1 cellular context compared by ENCODE assay signal in genomic region chr10:104925232-104925851, GRCh38.
TF ChIP-seq lines count a peak whose summit lies in the region.

No MANE protein-coding gene starts in this region.

TF ChIP-seq in H1, 55 proteins besides CTCF, POLR2A, EP300 and RAD21 (continued from another document):
- TF ChIP-seq ATF2 (IDR thresholded peaks at IDR 0.05; ENCODE audit: low read length): no peak
- TF ChIP-seq NRF1 (IDR thresholded peaks at IDR 0.05; ENCODE audit: low read depth, low read length): no peak
- TF ChIP-seq SRF (IDR thresholded peaks at IDR 0.05; ENCODE audit: low read depth, low read length): no peak
- TF ChIP-seq CHD1 (IDR thresholded peaks at IDR 0.05; ENCODE audit: low read depth, low read length): no peak
- TF ChIP-seq TBP (IDR thresholded peaks at IDR 0.05; ENCODE audit: low read depth, low read length): no peak
- no peak for TF ChIP-seq GABPA (IDR thresholded peaks at IDR 0.05; ENCODE audit: borderline replicate concordance, insufficient read depth, low read length)
- no peak for TF ChIP-seq BCL11A (IDR thresholded peaks at IDR 0.05; ENCODE audit: low read depth in 2 of 2, low read length in 2 of 2)
- no peak for TF ChIP-seq JUND (IDR thresholded peaks at IDR 0.05; ENCODE audit: low read length)
- no peak for TF ChIP-seq USF2 (IDR thresholded peaks at IDR 0.05; ENCODE audit: low read length)
- no peak for TF ChIP-seq CBX8 (IDR thresholded peaks at IDR 0.05; ENCODE audit: borderline replicate concordance, low read depth, low read length)
- TF ChIP-seq KDM4A (IDR thresholded peaks at IDR 0.05; ENCODE audit: low read depth, low read length, severe bottlenecking): no peak
- TF ChIP-seq TEAD4 (IDR thresholded peaks at IDR 0.05; ENCODE audit: low read depth, low read length): no peak
- no peak for TF ChIP-seq BACH1 (IDR thresholded peaks at IDR 0.05; ENCODE audit: low read length)
- TF ChIP-seq RFX5 (IDR thresholded peaks at IDR 0.05; ENCODE audit: borderline replicate concordance, low read depth, low read length): no peak
TF ChIP-seq in H1: peak in this region for 0.
